In the genomic region with DNA sequence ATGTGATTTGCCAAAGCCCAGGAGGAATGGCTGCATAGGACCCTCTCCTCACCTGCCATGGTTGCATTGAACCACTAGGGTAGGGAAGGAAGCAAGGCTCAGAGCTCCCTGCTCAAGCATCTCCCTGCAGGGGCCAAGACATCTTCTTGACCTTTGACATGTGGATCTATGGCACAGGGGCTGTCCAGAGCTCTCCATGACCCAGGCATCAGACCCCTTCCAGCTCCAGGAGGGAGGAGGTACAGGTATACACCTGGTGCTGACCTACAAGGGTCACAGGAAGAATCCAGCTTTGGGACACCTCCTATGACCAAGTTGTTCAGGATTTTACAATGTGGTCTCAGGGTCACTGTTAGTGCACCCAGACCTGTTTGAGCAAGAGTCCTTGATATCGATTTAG, we compare ENCODE assay signal across 1 cellular context.
TF ChIP-seq lines count a peak whose summit lies in the region.

No MANE protein-coding gene starts in this region.

TF ChIP-seq in HepG2, 621 proteins besides CTCF, POLR2A, EP300 and RAD21:
- TF ChIP-seq MATR3 (CRISPR knock-in tag; IDR thresholded peaks at IDR 0.05) (no peak), ZBTB21 (CRISPR knock-in tag; IDR thresholded peaks at IDR 0.05) (no peak), BCL6 (CRISPR knock-in tag; IDR thresholded peaks at IDR 0.05) (no peak), ZNF792 (CRISPR knock-in tag; IDR thresholded peaks at IDR 0.05) (no peak), CEBPZ (IDR thresholded peaks at IDR 0.05; ENCODE audit: low read length) (no peak), ZIK1 (CRISPR knock-in tag; IDR thresholded peaks at IDR 0.05; ENCODE audit: borderline replicate concordance, low read depth) (no peak), NBN (conservative IDR thresholded peaks at IDR 0.05) (no peak), ETS1 (CRISPR knock-in tag; IDR thresholded peaks at IDR 0.05) (no peak), KLF12 (CRISPR knock-in tag; IDR thresholded peaks at IDR 0.05; ENCODE audit: borderline replicate concordance) (no peak), ZNF83 (CRISPR knock-in tag; IDR thresholded peaks at IDR 0.05; ENCODE audit: borderline replicate concordance) (no peak), RXRB (CRISPR knock-in tag; IDR thresholded peaks at IDR 0.05; ENCODE audit: borderline replicate concordance) (no peak)
- TF ChIP-seq, protein P1, sequence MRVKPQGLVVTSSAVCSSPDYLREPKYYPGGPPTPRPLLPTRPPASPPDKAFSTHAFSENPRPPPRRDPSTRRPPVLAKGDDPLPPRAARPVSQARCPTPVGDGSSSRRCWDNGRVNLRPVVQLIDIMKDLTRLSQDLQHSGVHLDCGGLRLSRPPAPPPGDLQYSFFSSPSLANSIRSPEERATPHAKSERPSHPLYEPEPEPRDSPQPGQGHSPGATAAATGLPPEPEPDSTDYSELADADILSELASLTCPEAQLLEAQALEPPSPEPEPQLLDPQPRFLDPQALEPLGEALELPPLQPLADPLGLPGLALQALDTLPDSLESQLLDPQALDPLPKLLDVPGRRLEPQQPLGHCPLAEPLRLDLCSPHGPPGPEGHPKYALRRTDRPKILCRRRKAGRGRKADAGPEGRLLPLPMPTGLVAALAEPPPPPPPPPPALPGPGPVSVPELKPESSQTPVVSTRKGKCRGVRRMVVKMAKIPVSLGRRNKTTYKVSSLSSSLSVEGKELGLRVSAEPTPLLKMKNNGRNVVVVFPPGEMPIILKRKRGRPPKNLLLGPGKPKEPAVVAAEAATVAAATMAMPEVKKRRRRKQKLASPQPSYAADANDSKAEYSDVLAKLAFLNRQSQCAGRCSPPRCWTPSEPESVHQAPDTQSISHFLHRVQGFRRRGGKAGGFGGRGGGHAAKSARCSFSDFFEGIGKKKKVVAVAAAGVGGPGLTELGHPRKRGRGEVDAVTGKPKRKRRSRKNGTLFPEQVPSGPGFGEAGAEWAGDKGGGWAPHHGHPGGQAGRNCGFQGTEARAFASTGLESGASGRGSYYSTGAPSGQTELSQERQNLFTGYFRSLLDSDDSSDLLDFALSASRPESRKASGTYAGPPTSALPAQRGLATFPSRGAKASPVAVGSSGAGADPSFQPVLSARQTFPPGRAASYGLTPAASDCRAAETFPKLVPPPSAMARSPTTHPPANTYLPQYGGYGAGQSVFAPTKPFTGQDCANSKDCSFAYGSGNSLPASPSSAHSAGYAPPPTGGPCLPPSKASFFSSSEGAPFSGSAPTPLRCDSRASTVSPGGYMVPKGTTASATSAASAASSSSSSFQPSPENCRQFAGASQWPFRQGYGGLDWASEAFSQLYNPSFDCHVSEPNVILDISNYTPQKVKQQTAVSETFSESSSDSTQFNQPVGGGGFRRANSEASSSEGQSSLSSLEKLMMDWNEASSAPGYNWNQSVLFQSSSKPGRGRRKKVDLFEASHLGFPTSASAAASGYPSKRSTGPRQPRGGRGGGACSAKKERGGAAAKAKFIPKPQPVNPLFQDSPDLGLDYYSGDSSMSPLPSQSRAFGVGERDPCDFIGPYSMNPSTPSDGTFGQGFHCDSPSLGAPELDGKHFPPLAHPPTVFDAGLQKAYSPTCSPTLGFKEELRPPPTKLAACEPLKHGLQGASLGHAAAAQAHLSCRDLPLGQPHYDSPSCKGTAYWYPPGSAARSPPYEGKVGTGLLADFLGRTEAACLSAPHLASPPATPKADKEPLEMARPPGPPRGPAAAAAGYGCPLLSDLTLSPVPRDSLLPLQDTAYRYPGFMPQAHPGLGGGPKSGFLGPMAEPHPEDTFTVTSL (CRISPR knock-in tag; IDR thresholded peaks at IDR 0.05; ENCODE audit: borderline replicate concordance) = no peak
TF ChIP-seq in HepG2: peak in this region for 0.
